11 cellular contexts compared by ENCODE assay signal in genomic region chr17:38344127-38344745, GRCh38. TPM values are rescaled to one million over a fixed set of nuclear protein-coding genes. Genes with fewer than 3 reads are reported as not detected.
"Had no signal": no experiment of that assay in that cellular context is flagged by ENCODE, and none has a peak within 500 bp of the region (broad histone marks: within the 10 kb centered on the region; RNA-seq: fewer than 3 reads in every experiment).

No MANE protein-coding gene starts in this region.

- H3K27ac ChIP-seq: brain microvascular endothelial cell had no signal

- H3K4me3 Mint-ChIP-seq: activated naive CD8-positive, alpha-beta T cell treated with anti-CD3 and anti-CD28 coated beads, Interleukin-2, amount 10 ng/mL, durations not matched to agents 7 days and 5 days; activated T-helper 1 cell treated with anti-CD3 and anti-CD28 coated beads, Interleukin-12 subunit alpha, Interleukin-12 subunit beta, Interleukin-2, Interleukin-4 antibody, amounts not matched to agents 30 ng/mL and 10 ng/mL and 1 ng/mL, durations not matched to agents 14 hours and 24 hours and 36 hours; natural killer cell; type B pancreatic cell had no signal

- ATAC-seq: natural killer cell had no signal

- DNase-seq: activated CD4-positive, CD25-positive, alpha-beta regulatory T cell treated with anti-CD3 and anti-CD28 coated beads, Interleukin-2, amount 50 U/mL, for 72 hours; activated naive CD8-positive, alpha-beta T cell treated with anti-CD3 and anti-CD28 coated beads, Interleukin-2, amount 10 ng/mL, durations not matched to agents 7 days and 5 days; brain microvascular endothelial cell; mesendoderm; natural killer cell; stimulated activated CD4-positive, alpha-beta T cell treated with anti-CD3 and anti-CD28 coated beads, Interleukin-2, amount 100 ng/mL, for 48 hours; stimulated activated naive CD4-positive, alpha-beta T cell had no signal

- H3K9me3 Mint-ChIP-seq: activated naive CD8-positive, alpha-beta T cell treated with anti-CD3 and anti-CD28 coated beads, Interleukin-2, amount 10 ng/mL, durations not matched to agents 7 days and 5 days; activated T-helper 1 cell treated with anti-CD3 and anti-CD28 coated beads, Interleukin-12 subunit alpha, Interleukin-12 subunit beta, Interleukin-2, Interleukin-4 antibody, amounts not matched to agents 30 ng/mL and 10 ng/mL and 1 ng/mL, durations not matched to agents 14 hours and 24 hours and 36 hours; natural killer cell; type B pancreatic cell had no signal

- H3K27ac Mint-ChIP-seq: activated naive CD8-positive, alpha-beta T cell treated with anti-CD3 and anti-CD28 coated beads, Interleukin-2, amount 10 ng/mL, durations not matched to agents 7 days and 5 days; activated T-helper 1 cell treated with anti-CD3 and anti-CD28 coated beads, Interleukin-12 subunit alpha, Interleukin-12 subunit beta, Interleukin-2, Interleukin-4 antibody, amounts not matched to agents 30 ng/mL and 10 ng/mL and 1 ng/mL, durations not matched to agents 14 hours and 24 hours and 36 hours; natural killer cell; type B pancreatic cell had no signal

- H3K36me3 ChIP-seq: brain microvascular endothelial cell had no signal

- H3K36me3 Mint-ChIP-seq: activated naive CD8-positive, alpha-beta T cell treated with anti-CD3 and anti-CD28 coated beads, Interleukin-2, amount 10 ng/mL, durations not matched to agents 7 days and 5 days; natural killer cell; type B pancreatic cell had no signal

- H3K27me3 ChIP-seq: brain microvascular endothelial cell had no signal

RNA-seq across cellular contexts. Expression of gene GPR179, which starts 0.5 kb away (rescaled TPM):
- total RNA-seq: epithelial cell of proximal tubule, natural killer cell, skeletal muscle tissue had no signal
